20 cellular contexts compared by ENCODE assay signal in the genomic region with DNA sequence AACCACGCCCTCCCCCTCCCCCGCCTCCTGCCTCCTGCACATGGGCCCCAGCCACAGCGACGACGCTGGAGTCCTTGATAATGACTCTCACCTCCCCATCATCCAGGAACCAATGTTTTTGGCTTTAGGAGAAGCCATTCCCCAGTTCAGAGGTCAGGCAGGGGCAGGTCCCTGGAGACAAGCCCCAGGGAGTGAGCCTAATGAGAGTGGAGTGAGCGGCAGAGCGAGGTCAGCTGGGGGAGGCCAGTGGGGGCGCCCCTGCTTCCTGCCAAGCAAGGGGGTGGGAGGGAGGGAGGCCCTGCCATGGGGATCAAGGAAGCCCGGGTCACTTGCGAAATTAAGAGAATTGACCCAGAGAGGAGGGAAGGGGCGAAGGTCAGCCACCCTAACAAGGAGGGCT.
"Had no signal": no experiment of that assay in that cellular context is flagged by ENCODE, and none has a peak within 500 bp of the region (broad histone marks: within the 10 kb centered on the region; RNA-seq: fewer than 3 reads in every experiment).

No MANE protein-coding gene starts in this region.

- H3K36me3 Mint-ChIP-seq: naive thymus-derived CD8-positive, alpha-beta T cell; neural progenitor cell; stimulated activated memory B cell treated with anti-CD40 and anti-IgM and Interleukin-4, amounts not matched to agents 10 μg/mL and 1 μg/mL and 100 μg/mL, for 72 hours had no signal

- H3K9me3 Mint-ChIP-seq: endodermal cell; naive thymus-derived CD8-positive, alpha-beta T cell; neural progenitor cell; stimulated activated memory B cell treated with anti-CD40 and anti-IgM and Interleukin-4, amounts not matched to agents 10 μg/mL and 1 μg/mL and 100 μg/mL, for 72 hours; stimulated activated naive CD8-positive, alpha-beta T cell treated with anti-CD3 and anti-CD28 coated beads, Interleukin-15, Interleukin-2, amounts not matched to agents 100 ng/mL and 50 ng/mL, for 24 hours had no signal

- H3K27me3 Mint-ChIP-seq: stimulated activated naive CD8-positive, alpha-beta T cell treated with anti-CD3 and anti-CD28 coated beads, Interleukin-15, Interleukin-2, amounts not matched to agents 100 ng/mL and 50 ng/mL, for 24 hours had no signal

- H3K27ac Mint-ChIP-seq: endodermal cell; naive thymus-derived CD8-positive, alpha-beta T cell; neural progenitor cell; stimulated activated memory B cell treated with anti-CD40 and anti-IgM and Interleukin-4, amounts not matched to agents 10 μg/mL and 1 μg/mL and 100 μg/mL, for 72 hours; stimulated activated naive CD8-positive, alpha-beta T cell treated with anti-CD3 and anti-CD28 coated beads, Interleukin-15, Interleukin-2, amounts not matched to agents 100 ng/mL and 50 ng/mL, for 24 hours had no signal

- DNase-seq: colonic mucosa; effector CD4-positive, alpha-beta T cell; endodermal cell; erythroblast; foreskin keratinocyte; head of caudate nucleus; left colon; mammary epithelial cell; naive thymus-derived CD8-positive, alpha-beta T cell; nucleus accumbens; spleen; stimulated activated CD4-positive, alpha-beta T cell treated with anti-CD3 and anti-CD28 coated beads, Interleukin-15, amount 100 ng/mL, for 24 hours; stimulated activated CD4-positive, alpha-beta T cell treated with anti-CD3 and anti-CD28 coated beads, Interleukin-1b, Interleukin-23, amount 100 ng/mL, for 48 hours; stimulated activated CD4-positive, alpha-beta T cell treated with anti-CD3 and anti-CD28 coated beads, Interleukin-4, amount 100 ng/mL, for 24 hours; upper lobe of right lung had no signal

- H3K4me1 Mint-ChIP-seq: naive thymus-derived CD8-positive, alpha-beta T cell; stimulated activated memory B cell treated with anti-CD40 and anti-IgM and Interleukin-4, amounts not matched to agents 10 μg/mL and 1 μg/mL and 100 μg/mL, for 72 hours had no signal

- H3K4me3 Mint-ChIP-seq: endodermal cell; naive thymus-derived CD8-positive, alpha-beta T cell; neural progenitor cell; stimulated activated memory B cell treated with anti-CD40 and anti-IgM and Interleukin-4, amounts not matched to agents 10 μg/mL and 1 μg/mL and 100 μg/mL, for 72 hours; stimulated activated naive CD8-positive, alpha-beta T cell treated with anti-CD3 and anti-CD28 coated beads, Interleukin-15, Interleukin-2, amounts not matched to agents 100 ng/mL and 50 ng/mL, for 24 hours had no signal

- ATAC-seq: foreskin keratinocyte; mucosa of descending colon; naive thymus-derived CD8-positive, alpha-beta T cell; sciatic nerve; stimulated activated memory B cell treated with anti-CD40 and anti-IgM and Interleukin-4, amounts not matched to agents 10 μg/mL and 1 μg/mL and 100 μg/mL, for 72 hours; upper lobe of right lung had no signal
